Comparison of ENCODE assay signal across 11 cellular contexts in the genomic region with DNA sequence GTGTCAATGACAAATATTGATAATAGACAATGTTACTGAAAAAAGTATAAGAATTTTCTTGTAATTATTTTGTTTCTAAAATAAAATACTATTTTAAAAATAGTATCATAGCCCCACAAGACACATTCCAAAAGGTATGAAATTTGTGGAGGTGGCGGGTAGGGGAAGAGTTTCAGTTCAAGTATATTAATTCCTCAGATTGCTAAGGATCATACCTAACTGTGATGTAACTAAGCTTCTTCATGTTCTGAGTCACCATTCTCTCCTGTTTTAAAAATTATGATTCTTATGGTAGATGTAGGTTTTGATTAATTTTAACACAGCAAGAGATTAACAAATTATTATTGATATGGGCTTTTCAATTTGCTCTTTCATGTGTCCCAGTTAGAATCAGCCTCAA.
"Had no signal": no experiment of that assay in that cellular context is flagged by ENCODE, and none has a peak within 500 bp of the region (broad histone marks: within the 10 kb centered on the region; RNA-seq: fewer than 3 reads in every experiment).

No MANE protein-coding gene starts in this region.

- DNase-seq: GM23248, GOT3, H7, H9, HCEC 1CT, HFFc6 had no signal

- H2AFZ ChIP-seq: GM23248, GM23338 had no signal

- FAIRE-seq: H1, H54 had no signal

- H3K4me2 ChIP-seq: GM23338 had no signal

- H3K4me1 ChIP-seq: HAP-1 had no signal

- H3K9me3 ChIP-seq: HAP-1 had no signal

- H3K27ac ChIP-seq: GM23248 had no signal

- H3K36me3 ChIP-seq: HAP-1 had no signal

- ATAC-seq: GM23338, HCT116 had no signal

- H3K4me3 ChIP-seq: GM23248, GM23338, HAP-1 had no signal

- H3K9ac ChIP-seq: GM23248 had no signal
